Comparison of ENCODE assay signal across 17 cellular contexts in genomic region chr4:1523506-1523905, GRCh38.
"Had no signal": no experiment of that assay in that cellular context is flagged by ENCODE, and none has a peak within 500 bp of the region (broad histone marks: within the 10 kb centered on the region; RNA-seq: fewer than 3 reads in every experiment).

No MANE protein-coding gene starts in this region.

- H3K27ac ChIP-seq: dorsolateral prefrontal cortex, parathyroid adenoma, psoas muscle, sigmoid colon, skin epidermis, upper lobe of left lung, vagina had no signal

- H3K9ac ChIP-seq: parathyroid adenoma had no signal

- H3K4me3 ChIP-seq: dorsolateral prefrontal cortex, heart left ventricle, psoas muscle, sigmoid colon, skin epidermis, upper lobe of left lung, vagina had no signal

- H3K27me3 ChIP-seq: upper lobe of left lung, vagina had no signal

- H3K36me3 ChIP-seq: heart left ventricle, sigmoid colon, upper lobe of left lung, vagina had no signal

- DNase-seq: central memory CD4-positive, alpha-beta T cell; cortex of kidney; effector CD8-positive, alpha-beta T cell; foreskin melanocyte; left colon; natural killer cell; retina; sigmoid colon; stimulated activated CD4-positive, alpha-beta T cell treated with anti-CD3 and anti-CD28 coated beads, Interleukin-12 subunit alpha, Interleukin-12 subunit beta, amount 100 ng/mL, for 4 hours; stimulated activated naive CD4-positive, alpha-beta T cell treated with Interleukin-2 at 50 U/mL for 16 hours had no signal

- H2AFZ ChIP-seq: parathyroid adenoma had no signal

- H3K4me1 ChIP-seq: parathyroid adenoma, psoas muscle had no signal

- ATAC-seq: left colon, natural killer cell had no signal

- H3K9me3 ChIP-seq: psoas muscle, upper lobe of left lung had no signal
